Comparison of ENCODE assay signal across 23 cellular contexts in genomic region chr12:40012709-40013108, GRCh38.
DNase-seq lines count a peak whose midpoint lies in the region; ATAC-seq and TF ChIP-seq lines count a peak whose summit lies in the region.
"Had no signal": no experiment of that assay in that cellular context is flagged by ENCODE, and none has a peak within 500 bp of the region (broad histone marks: within the 10 kb centered on the region; RNA-seq: fewer than 3 reads in every experiment).

No MANE protein-coding gene starts in this region.

- no peaks in the 10 kb centered on the region for H3K27me3 ChIP-seq in upper lobe of left lung
- H3K27me3 ChIP-seq: breast epithelium, sigmoid colon, testis had no signal

- peak; percentile 11 for DNase-seq in G401 (ENCODE audit: low spot score)
- DNase-seq in RPMI7951 (ENCODE audit: low read depth), result peak; percentile 4
- peak; percentile 4 for DNase-seq in fibroblast of villous mesenchyme (ENCODE audit: low read depth)
- no peak for DNase-seq in mucosa of descending colon
- DNase-seq in upper lobe of left lung, result no peak
- DNase-seq in substantia nigra (lab: John Stamatoyannopoulos, UW), result no peak
- DNase-seq: activated CD4-positive, alpha-beta T cell treated with anti-CD3 and anti-CD28 coated beads for 1 hour; activated naive CD4-positive, alpha-beta T cell; activated T-cell treated with anti-CD3 and anti-CD28 coated beads, Interleukin-2, amount 50 U/mL, for 24 hours; AML-193; HCEC 1CT; KG1; kidney glomerular epithelial cell; midbrain; NCI-H187; NCI-H774; SHP77 treated with DMSO at 0.1 percent for 48 hours; sigmoid colon; T-cell; testis had no signal

- ATAC-seq in mucosa of descending colon (peak; percentile 6), upper lobe of left lung (ENCODE audit: low FRiP score in 2 of 2) (no peak), HG02884 (IDR thresholded peaks at IDR 0.05; ENCODE audit: unreplicated experiment) (no peak)
- ATAC-seq: T-cell had no signal

- no peak overlapping the region for H3K4me3 ChIP-seq in fibroblast of villous mesenchyme (ENCODE audit: low read depth, low read length)
- no peak overlapping the region for H3K4me3 ChIP-seq in mucosa of descending colon
- H3K4me3 ChIP-seq in upper lobe of left lung, result no peak overlapping the region
- H3K4me3 ChIP-seq: breast epithelium, sigmoid colon, testis had no signal

- intact Hi-C loops in mucosa of descending colon (cut with DNase I, micrococcal nuclease), result loop anchor here (5.0 kb wide), 1 partner anchor 95 kb away; the partner anchor contains the start of gene SLC2A13 (in 2 of the 2)

- TF ChIP-seq POLR2A in upper lobe of left lung (IDR thresholded peaks at IDR 0.05), result no peak

- TF ChIP-seq EP300 in upper lobe of left lung (IDR thresholded peaks at IDR 0.05), result no peak

- in situ Hi-C loops in G401 (cut with HindIII; ENCODE audit: low sequenced_read_pairs), result no loop called here

- no peak for TF ChIP-seq CTCF in fibroblast of villous mesenchyme (IDR thresholded peaks at IDR 0.05; ENCODE audit: insufficient read depth, low read depth, low read length)
- no peak for TF ChIP-seq CTCF in mucosa of descending colon (IDR thresholded peaks at IDR 0.05)
- no peak for TF ChIP-seq CTCF in upper lobe of left lung (IDR thresholded peaks at IDR 0.05)

- WGBS in upper lobe of left lung, 2 donors, result 39 to 41% methylated on average over 3 of the region's 3 CpGs

- H3K4me1 ChIP-seq in mucosa of descending colon (ENCODE audit: low read depth) (peaks cover 32% of the 10 kb centered on the region), upper lobe of left lung (peaks cover 3 to 15% (median 10%) of the 10 kb centered on the region in 4 donors)
- H3K4me1 ChIP-seq: breast epithelium, testis had no signal

- H3K27ac ChIP-seq in upper lobe of left lung (peak overlapping the region in 1 of 4 donors; percentile 13), substantia nigra (ENCODE audit: low read depth, low read length, poor library complexity, severe bottlenecking) (no peak overlapping the region)
- H3K27ac ChIP-seq: breast epithelium, parathyroid adenoma, testis had no signal

- H3K36me3 ChIP-seq in mucosa of descending colon (ENCODE audit: low read depth), result no peaks in the 10 kb centered on the region
- H3K36me3 ChIP-seq in upper lobe of left lung, result no peaks in the 10 kb centered on the region
- H3K36me3 ChIP-seq: breast epithelium, sigmoid colon had no signal

- no peaks in the 10 kb centered on the region for H3K9me3 ChIP-seq in mucosa of descending colon
- H3K9me3 ChIP-seq in upper lobe of left lung, result no peaks in the 10 kb centered on the region
- H3K9me3 ChIP-seq: breast epithelium, sigmoid colon, testis had no signal

Comparison
In these comparisons a context has a peak if more than half of its experiments do, and no peak if none do; other contexts are left out.
1. DNase-seq: peak in G401 (single experiment), RPMI7951 (single experiment) and fibroblast of villous mesenchyme (single experiment); none in mucosa of descending colon (0 of 3), upper lobe of left lung (0 of 2) and substantia nigra (0 of 49).